8 cellular contexts compared by ENCODE assay signal in the genomic region with DNA sequence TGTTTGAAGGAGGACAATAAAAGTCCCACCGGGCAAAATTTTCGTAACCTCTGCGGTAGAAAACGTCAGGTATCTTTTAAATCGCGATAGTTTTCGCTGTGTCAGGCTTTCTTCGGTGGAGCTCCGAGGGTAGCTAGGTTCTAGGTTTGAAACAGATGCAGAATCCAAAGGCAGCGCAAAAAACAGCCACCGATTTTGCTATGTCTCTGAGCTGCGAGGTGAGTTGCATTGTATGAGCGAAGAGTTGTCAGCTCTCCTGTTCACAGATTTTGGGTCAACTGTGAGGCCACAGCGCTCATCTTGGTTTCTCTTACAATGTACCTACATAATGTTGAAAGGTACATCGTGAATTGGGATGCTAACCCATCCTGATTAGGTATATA. TPM values are rescaled to one million over a fixed set of nuclear protein-coding genes. Genes with fewer than 3 reads are reported as not detected.
DNase-seq lines count a peak whose midpoint lies in the region; ATAC-seq, FAIRE-seq and TF ChIP-seq lines count a peak whose summit lies in the region.

No MANE protein-coding gene starts in this region.

- H3K36me3 ChIP-seq in Caco-2 (ENCODE audit: control insufficient read depth, insufficient read depth, low read length) (no peaks in the 10 kb centered on the region), skeletal muscle tissue (ENCODE audit: control insufficient read depth in 3 of 3, insufficient read depth in 3 of 3, low read length in 3 of 3) (no peaks in the 10 kb centered on the region)

- H3K36me3 Mint-ChIP-seq in Caco-2 (ENCODE audit: insufficient read depth, unreplicated experiment), result peaks cover 9% of the 10 kb centered on the region
- peaks cover 5% of the 10 kb centered on the region for H3K36me3 Mint-ChIP-seq in activated naive CD8-positive, alpha-beta T cell treated with anti-CD3 and anti-CD28 coated beads, Interleukin-2, amount 10 ng/mL, durations not matched to agents 7 days and 5 days

- TSS peak; percentile 80 for BruUV-seq in Caco-2 (replicated peaks; lab: Mats Ljungman, UMichigan)

- H3K27ac ChIP-seq in skeletal muscle tissue (ENCODE audit: low read depth, low read length), result peak overlapping the region; percentile 99

- no peaks in the 10 kb centered on the region for H3K27me3 ChIP-seq in Caco-2 (replicated peaks; ENCODE audit: control insufficient read depth, insufficient read depth, low read length)
- no peaks in the 10 kb centered on the region for H3K27me3 ChIP-seq in skeletal muscle tissue (ENCODE audit: control insufficient read depth in 3 of 3, insufficient read depth in 3 of 3, low read length in 3 of 3)

- H3K9me3 ChIP-seq in Caco-2 (no peaks in the 10 kb centered on the region), skeletal muscle tissue (ENCODE audit: control insufficient read depth in 3 of 3, low read length in 3 of 3) (no peaks in the 10 kb centered on the region)

- CTCF ChIA-PET in Caco-2 (lab: Charles Lee), result no interaction called here

- peak in 1 of 2 experiments; percentile 15 for DNase-seq in Caco-2
- DNase-seq in NB4 (ENCODE audit: low read depth), result no peak
- DNase-seq in activated naive CD8-positive, alpha-beta T cell treated with anti-CD3 and anti-CD28 coated beads, Interleukin-2, amount 10 ng/mL, durations not matched to agents 7 days and 5 days, result peak; percentile 38
- no peak for DNase-seq in HTR-8/SVneo (ENCODE audit: insufficient read length, low spot score)

- H3K9ac ChIP-seq in skeletal muscle tissue (ENCODE audit: low read depth in 1 of 3, low read length in 3 of 3), result peak overlapping the region; percentile 94 to 99 (median 95)

- H3K4me1 ChIP-seq in Caco-2, result peaks cover 19% of the 10 kb centered on the region
- H3K4me1 ChIP-seq in skeletal muscle tissue (ENCODE audit: control insufficient read depth in 3 of 3, insufficient read depth in 3 of 3, low read length in 3 of 3), result peaks cover 5 to 10% (median 8%) of the 10 kb centered on the region in 3 donors

- ATAC-seq in activated naive CD8-positive, alpha-beta T cell treated with anti-CD3 and anti-CD28 coated beads, Interleukin-2, amount 10 ng/mL, durations not matched to agents 7 days and 5 days (ENCODE audit: low read depth), result no peak
- ATAC-seq in GM19395 (IDR thresholded peaks at IDR 0.05; ENCODE audit: unreplicated experiment) (no peak), GM18520 (IDR thresholded peaks at IDR 0.05; ENCODE audit: unreplicated experiment) (no peak)

- H3K4me3 ChIP-seq in Caco-2 (ENCODE audit: low read depth, low read length) (peak overlapping the region; percentile 62), NB4 (ENCODE audit: low read depth, low read length) (peak overlapping the region; percentile 99), iPS-11a (ENCODE audit: low read depth, low read length) (peak overlapping the region; percentile 83), skeletal muscle tissue (ENCODE audit: low read length in 3 of 3) (peak overlapping the region; percentile 72 to 97 (median 92))

- no peaks in the 10 kb centered on the region for H3K27me3 Mint-ChIP-seq in Caco-2 (ENCODE audit: insufficient read depth, unreplicated experiment)
- no peaks in the 10 kb centered on the region for H3K27me3 Mint-ChIP-seq in activated naive CD8-positive, alpha-beta T cell treated with anti-CD3 and anti-CD28 coated beads, Interleukin-2, amount 10 ng/mL, durations not matched to agents 7 days and 5 days

- TF ChIP-seq POLR2A in NB4 (IDR thresholded peaks at IDR 0.05; ENCODE audit: extremely low read depth, insufficient read length), result no peak

- H3K27ac Mint-ChIP-seq in Caco-2 (ENCODE audit: unreplicated experiment), result peak overlapping the region; percentile 95
- peak overlapping the region; percentile 99 for H3K27ac Mint-ChIP-seq in activated naive CD8-positive, alpha-beta T cell treated with anti-CD3 and anti-CD28 coated beads, Interleukin-2, amount 10 ng/mL, durations not matched to agents 7 days and 5 days

- H3K4me1 Mint-ChIP-seq in Caco-2 (ENCODE audit: low read depth, unreplicated experiment), result no peaks in the 10 kb centered on the region
- peaks cover 43% of the 10 kb centered on the region for H3K4me1 Mint-ChIP-seq in activated naive CD8-positive, alpha-beta T cell treated with anti-CD3 and anti-CD28 coated beads, Interleukin-2, amount 10 ng/mL, durations not matched to agents 7 days and 5 days

- TF ChIP-seq CTCF in Caco-2 (IDR thresholded peaks at IDR 0.05; ENCODE audit: insufficient read depth in 1 of 2, low read depth in 1 of 2, low read length in 1 of 2, severe bottlenecking in 1 of 2, unreplicated experiment in 1 of 2), result no peak
- no peak for TF ChIP-seq CTCF in NB4 (IDR thresholded peaks at IDR 0.05; ENCODE audit: low read depth, low read length)

- intact Hi-C loops in Caco-2 (cut with micrococcal nuclease; ENCODE audit: unreplicated experiment), result loop anchor here (1.0 to 5.0 kb wide), 4 partner anchors 9 to 549 kb away; a partner anchor contains a TSS

- FAIRE-seq in HTR-8/SVneo (lab: Jason Lieb, UNC), result no peak

- H3K4me3 Mint-ChIP-seq in Caco-2 (ENCODE audit: unreplicated experiment), result peak overlapping the region; percentile 84
- H3K4me3 Mint-ChIP-seq in activated naive CD8-positive, alpha-beta T cell treated with anti-CD3 and anti-CD28 coated beads, Interleukin-2, amount 10 ng/mL, durations not matched to agents 7 days and 5 days, result peak overlapping the region; percentile 100

- H3K9me3 Mint-ChIP-seq in Caco-2 (ENCODE audit: unreplicated experiment), result no peaks in the 10 kb centered on the region
- H3K9me3 Mint-ChIP-seq in activated naive CD8-positive, alpha-beta T cell treated with anti-CD3 and anti-CD28 coated beads, Interleukin-2, amount 10 ng/mL, durations not matched to agents 7 days and 5 days, result no peaks in the 10 kb centered on the region

- POLR2A ChIA-PET in Caco-2 (lab: Charles Lee), result interaction anchor here (2.2 kb wide), 1 partner anchor 39 kb away, joined by 19 read pairs; no protein-coding TSS in a partner anchor
- POLR2A ChIA-PET in activated naive CD8-positive, alpha-beta T cell treated with anti-CD3 and anti-CD28 coated beads, Interleukin-2, amount 10 ng/mL, durations not matched to agents 7 days and 5 days (lab: Charles Lee), result interaction anchor here (1.1 to 3.0 kb wide), 3 partner anchors 9 to 39 kb away, joined by 3 to 14 read pairs (median 13); a partner anchor contains a TSS

RNA-seq across cellular contexts. Expression of a gene that starts 0.5 kb away (rescaled TPM):
- total RNA-seq in Caco-2 (2022) (36.4 and 42.1 TPM in 2 replicates), skeletal muscle tissue (25.1 TPM)
- 10 to 100 TPM; 26.3 to 28.5 TPM for total RNA-seq in activated naive CD8-positive, alpha-beta T cell treated with anti-CD3 and anti-CD28 coated beads, Interleukin-2, amount 10 ng/mL, durations not matched to agents 7 days and 5 days

RNA-seq across cellular contexts. Expression of a gene that starts 8.5 kb away (rescaled TPM):
- 8.2 and 8.7 TPM in 2 replicates for total RNA-seq in Caco-2 (2022)
- total RNA-seq in activated naive CD8-positive, alpha-beta T cell treated with anti-CD3 and anti-CD28 coated beads, Interleukin-2, amount 10 ng/mL, durations not matched to agents 7 days and 5 days, result 10 to 100 TPM; 15.4 to 16.9 TPM
- total RNA-seq in skeletal muscle tissue, result 16.7 TPM
